Comparison of ENCODE assay signal across 15 cellular contexts in genomic region chr5:150525163-150525562, GRCh38. TPM values are rescaled to one million over a fixed set of nuclear protein-coding genes. Genes with fewer than 3 reads are reported as not detected.
DNase-seq lines count a peak whose midpoint lies in the region; ATAC-seq and TF ChIP-seq lines count a peak whose summit lies in the region.
"Had no signal": no experiment of that assay in that cellular context is flagged by ENCODE, and none has a peak within 500 bp of the region (broad histone marks: within the 10 kb centered on the region; RNA-seq: fewer than 3 reads in every experiment).

No MANE protein-coding gene starts in this region.

- no peak overlapping the region for H2BK120ac ChIP-seq in trophoblast cell (ENCODE audit: insufficient read depth, low read length, poor library complexity)

- no peak overlapping the region for H4K12ac ChIP-seq in trophoblast cell (ENCODE audit: low read depth, low read length)

- intact Hi-C loops in Panc1 (cut with micrococcal nuclease; ENCODE audit: unreplicated experiment), result no loop called here
- intact Hi-C loops in right cardiac atrium (cut with DNase I), result loop anchor here in 3 of 4 donors (2.0 to 5.0 kb wide), 2 partner anchors 66 to 68 kb away; no protein-coding TSS in a partner anchor

- POLR2A ChIA-PET in Panc1 (lab: Charles Lee), result interaction anchor here (0.6 kb wide), 1 partner anchor 11 kb away, joined by 7 read pairs; no protein-coding TSS in a partner anchor

- H3K4me1 ChIP-seq in BLaER1 (peaks cover 21% of the 10 kb centered on the region), Panc1 (ENCODE audit: control insufficient read depth, insufficient read depth, low read length) (peaks cover 48% of the 10 kb centered on the region), right cardiac atrium (ENCODE audit: control insufficient read depth, insufficient read depth, low read length) (peaks cover 33% of the 10 kb centered on the region), trophoblast cell (ENCODE audit: control insufficient read depth in 1 of 2, insufficient read depth in 2 of 2, low read length in 2 of 2) (peaks cover 13 to 18% of the 10 kb centered on the region in 2 experiments), Karpas-422 (ENCODE audit: low read length) (peaks cover 8% of the 10 kb centered on the region)

- H3K79me1 ChIP-seq in trophoblast cell (ENCODE audit: low read length), result no peaks in the 10 kb centered on the region

- H3K27ac ChIP-seq in BLaER1 (no peak overlapping the region), Panc1 (ENCODE audit: low read length) (peak overlapping the region; percentile 54), right cardiac atrium (ENCODE audit: low read length) (peak overlapping the region; percentile 14), trophoblast cell (ENCODE audit: low read depth, low read length) (no peak overlapping the region), Karpas-422 (ENCODE audit: low read length) (no peak overlapping the region), coronary artery (peak overlapping the region in 1 of 2 donors; percentile 36)

- no peak for ATAC-seq in Panc1
- no peak for ATAC-seq in right cardiac atrium
- ATAC-seq: left colon; stimulated activated naive CD8-positive, alpha-beta T cell treated with anti-CD3 and anti-CD28 coated beads, Interleukin-15, amount 100 ng/mL, for 72 hours had no signal

- peak overlapping the region; percentile 48 for H3K4ac ChIP-seq in trophoblast cell (ENCODE audit: low read depth, low read length)

- no peak overlapping the region for H2BK12ac ChIP-seq in trophoblast cell (ENCODE audit: low read length)

- no peak overlapping the region for H3K4me2 ChIP-seq in BLaER1
- H3K4me2 ChIP-seq in trophoblast cell (ENCODE audit: low read length), result no peak overlapping the region
- H3K4me2 ChIP-seq in Karpas-422 (ENCODE audit: low read depth, low read length, poor library complexity, severe bottlenecking), result no peak overlapping the region

- no peaks in the 10 kb centered on the region for H3K9me2 ChIP-seq in Karpas-422 (replicated peaks; ENCODE audit: insufficient read depth, low read length)

- no TSS peak for BruUV-seq in Panc1 (replicated peaks; lab: Mats Ljungman, UMichigan)

- H2AK5ac ChIP-seq in trophoblast cell (ENCODE audit: low read length), result no peak overlapping the region

- H4K20me1 ChIP-seq in BLaER1 (peaks cover 94% of the 10 kb centered on the region), Karpas-422 (ENCODE audit: insufficient read depth, low read depth, low read length) (no peaks in the 10 kb centered on the region)

- no peak overlapping the region for H2AFZ ChIP-seq in trophoblast cell (ENCODE audit: insufficient read depth, low read length, poor library complexity)
- no peak overlapping the region for H2AFZ ChIP-seq in Karpas-422 (ENCODE audit: low read length)

- no peak overlapping the region for H3K14ac ChIP-seq in trophoblast cell (ENCODE audit: low read length)

- H3K18ac ChIP-seq in trophoblast cell (ENCODE audit: low read length), result no peak overlapping the region

- TF ChIP-seq CTCF in Panc1 (IDR thresholded peaks at IDR 0.05) (no peak), coronary artery (IDR thresholded peaks at IDR 0.05) (no peak)

- H3K4me3 ChIP-seq in BLaER1 (no peak overlapping the region), Panc1 (ENCODE audit: low read depth in 2 of 2, low read length in 2 of 2) (no peak overlapping the region), right cardiac atrium (ENCODE audit: low read length) (no peak overlapping the region), trophoblast cell (ENCODE audit: low read depth, low read length) (no peak overlapping the region), Karpas-422 (ENCODE audit: low read length) (no peak overlapping the region), coronary artery (no peak overlapping the region)

- no peaks in the 10 kb centered on the region for H3K27me3 ChIP-seq in BLaER1
- no peaks in the 10 kb centered on the region for H3K27me3 ChIP-seq in Panc1 (ENCODE audit: control insufficient read depth, insufficient read depth, low read length)
- no peaks in the 10 kb centered on the region for H3K27me3 ChIP-seq in right cardiac atrium (ENCODE audit: control insufficient read depth, insufficient read depth)
- no peaks in the 10 kb centered on the region for H3K27me3 ChIP-seq in trophoblast cell (ENCODE audit: insufficient read depth, low read length)
- no peaks in the 10 kb centered on the region for H3K27me3 ChIP-seq in Karpas-422 (ENCODE audit: low read length)

- in situ Hi-C loops in Panc1 (cut with HindIII; ENCODE audit: low pct_unique_long_range_greater_than_20kb, low sequenced_read_pairs), result no loop called here

- CTCF ChIA-PET in Panc1 (lab: Charles Lee), result interaction anchor here (1.0 kb wide), 1 partner anchor 21 kb away, joined by 3 read pairs; no protein-coding TSS in a partner anchor

- DNase-seq in Panc1 (ENCODE audit: low read depth, low spot score) (no peak), right cardiac atrium (peak in 1 of 3 donors; percentile 59), trophoblast cell (no peak), Karpas-422 (no peak), coronary artery (ENCODE audit: low spot score) (no peak), NCI-H69 (lab: John Stamatoyannopoulos, UW) (no peak)
- no peak for DNase-seq in activated naive CD4-positive, alpha-beta T cell (lab: John Stamatoyannopoulos, UW)
- DNase-seq: activated CD4-positive, alpha-beta T cell treated with anti-CD3 and anti-CD28 coated beads, Interleukin-2, amount 50 U/mL, for 48 hours; activated CD4-positive, CD25-positive, alpha-beta regulatory T cell; activated CD8-positive, alpha-beta memory T cell treated with anti-CD3 and anti-CD28 coated beads, Interleukin-2, amount 50 U/mL, for 48 hours; activated naive CD8-positive, alpha-beta T cell treated with anti-CD3 and anti-CD28 coated beads for 36 hours; Calu3; left colon; stimulated activated naive CD8-positive, alpha-beta T cell treated with anti-CD3 and anti-CD28 coated beads, Interleukin-15, amount 100 ng/mL, for 72 hours had no signal

- H4K91ac ChIP-seq in trophoblast cell (ENCODE audit: low read depth, low read length), result no peak overlapping the region

- H3K36me3 ChIP-seq in BLaER1, result peaks cover 68% of the 10 kb centered on the region
- no peaks in the 10 kb centered on the region for H3K36me3 ChIP-seq in Panc1 (ENCODE audit: control insufficient read depth, insufficient read depth, low read length)
- H3K36me3 ChIP-seq in trophoblast cell (ENCODE audit: control insufficient read depth in 1 of 2, insufficient read depth in 2 of 2, low read length in 2 of 2), result peaks cover 61 to 79% of the 10 kb centered on the region in 2 experiments
- H3K36me3 ChIP-seq in Karpas-422 (ENCODE audit: insufficient read depth, low read length), result no peaks in the 10 kb centered on the region

- H3K9me3 ChIP-seq in BLaER1 (no peaks in the 10 kb centered on the region), Panc1 (ENCODE audit: control insufficient read depth, insufficient read depth, low read depth, low read length) (no peaks in the 10 kb centered on the region), right cardiac atrium (ENCODE audit: control insufficient read depth, low read length) (no peaks in the 10 kb centered on the region), trophoblast cell (ENCODE audit: insufficient read depth, low read depth, low read length) (no peaks in the 10 kb centered on the region), Karpas-422 (ENCODE audit: low read length) (no peaks in the 10 kb centered on the region)

- H3K23ac ChIP-seq in trophoblast cell (ENCODE audit: low read length), result no peak overlapping the region

- H2BK5ac ChIP-seq in trophoblast cell (ENCODE audit: low read depth, low read length, poor library complexity), result no peak overlapping the region

- no peak overlapping the region for H4K8ac ChIP-seq in trophoblast cell (ENCODE audit: low read depth, low read length)

- peaks cover 17% of the 10 kb centered on the region for H3K79me2 ChIP-seq in trophoblast cell (ENCODE audit: control insufficient read depth, insufficient read depth, low read length, poor library complexity)
- no peaks in the 10 kb centered on the region for H3K79me2 ChIP-seq in Karpas-422 (ENCODE audit: low read length)

- WGBS in right cardiac atrium, result 62% methylated on average over 8 of the region's 8 CpGs
- no CpG with 5 or more reads among the region's 8 CpGs for WGBS in trophoblast cell (ENCODE audit: extremely low coverage, insufficient coverage, insufficient read length)

- H3K9ac ChIP-seq in BLaER1, result peak overlapping the region; percentile 16; the same call in 1 of the 2 replicates
- H3K9ac ChIP-seq in trophoblast cell (ENCODE audit: low read length), result no peak overlapping the region
- no peak overlapping the region for H3K9ac ChIP-seq in Karpas-422 (ENCODE audit: low read length)

RNA-seq across cellular contexts. Expression of gene NDST1, which starts 17.2 kb away (rescaled TPM):
- total RNA-seq in Panc1 (2021; ENCODE audit: unreplicated experiment), result 142 TPM
- polyA plus RNA-seq in Panc1 (2012; ENCODE audit: insufficient read length), result 80.5 TPM
- total RNA-seq in right cardiac atrium, result 10 to 100 TPM; 53.1 to 67.8 (median 58.7) TPM
- polyA plus RNA-seq in right cardiac atrium, result 45.9 TPM
- polyA plus RNA-seq in trophoblast cell (2013), result 98.1 and 98.9 TPM in 2 replicates
- 8.4 and 20.9 TPM in 2 replicates for total RNA-seq in Karpas-422 (2014; rRNA removed; shearing (Covaris generic); ENCODE audit: low replicate concordance)

Comparison
In these comparisons a context has a peak if more than half of its experiments do, and no peak if none do; other contexts are left out.
1. H3K27ac ChIP-seq: peak in Panc1 (single experiment) and right cardiac atrium (single experiment); none in BLaER1 (single experiment), trophoblast cell (single experiment) and Karpas-422 (single experiment).